Comparison of ENCODE assay signal across 1 cellular context in the genomic region with DNA sequence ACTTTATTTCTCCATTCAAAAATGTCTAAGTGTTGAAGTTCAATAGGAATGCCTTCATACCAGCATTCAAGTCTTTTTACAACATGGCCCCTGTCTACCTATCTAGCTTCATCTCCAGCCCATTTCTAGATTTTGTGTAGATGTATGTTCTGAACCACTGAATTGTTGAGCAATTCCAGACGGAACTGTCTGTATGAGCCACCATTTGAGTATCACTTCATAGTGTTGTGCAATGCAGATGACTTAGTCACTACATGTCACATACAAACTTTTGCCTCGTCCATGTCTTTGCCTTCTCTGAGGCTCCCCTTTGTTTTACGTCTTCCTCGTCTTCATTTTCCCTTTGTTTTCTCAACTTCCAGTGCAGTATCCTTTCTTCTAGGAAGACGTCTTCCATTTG.
TF ChIP-seq lines count a peak whose summit lies in the region.

No MANE protein-coding gene starts in this region.

TF ChIP-seq in IMR-90, 13 proteins besides CTCF, POLR2A, EP300 and RAD21:
- TF ChIP-seq NFE2L2 (IDR thresholded peaks at IDR 0.05; ENCODE audit: low read depth, low read length) (no peak), CEBPB (IDR thresholded peaks at IDR 0.05; ENCODE audit: low read depth, low read length) (peak; percentile 96), RCOR1 (IDR thresholded peaks at IDR 0.05; ENCODE audit: insufficient replicate concordance, low read length) (no peak)
TF ChIP-seq in IMR-90: peak in this region for 1.
